ENCODE assay signal across 34 cellular contexts in genomic region chr17:10756604-10757003, GRCh38. TPM values are rescaled to one million over a fixed set of nuclear protein-coding genes. Genes with fewer than 3 reads are reported as not detected.
DNase-seq lines count a peak whose midpoint lies in the region; ATAC-seq and TF ChIP-seq lines count a peak whose summit lies in the region.
"Had no signal": no experiment of that assay in that cellular context is flagged by ENCODE, and none has a peak within 500 bp of the region (broad histone marks: within the 10 kb centered on the region; RNA-seq: fewer than 3 reads in every experiment).

No MANE protein-coding gene starts in this region.

- no peaks in the 10 kb centered on the region for H4K20me1 ChIP-seq in mammary epithelial cell (ENCODE audit: insufficient read depth, low read length)
- no peaks in the 10 kb centered on the region for H4K20me1 ChIP-seq in smooth muscle cell (ENCODE audit: low read depth)

- H3K23ac ChIP-seq in neuronal stem cell (ENCODE audit: low read depth, low read length, poor library complexity): no peak overlapping the region

- no peak overlapping the region for H2BK5ac ChIP-seq in neuronal stem cell (ENCODE audit: low read length)

- no TSS peak for BruUV-seq in mammary epithelial cell (replicated peaks; lab: Mats Ljungman, UMichigan)

- ATAC-seq in left lung: no peak
- ATAC-seq: activated T-cell treated with anti-CD3 and anti-CD28 coated beads, Interleukin-2, amount 50 U/mL, for 72 hours; PC-3 had no signal

- H2AFZ ChIP-seq in mammary epithelial cell (ENCODE audit: low read depth, low read length) (no peak overlapping the region), neuronal stem cell (ENCODE audit: low read length) (no peak overlapping the region), smooth muscle cell (ENCODE audit: low read depth) (no peak overlapping the region)

- H3K9ac ChIP-seq in mammary epithelial cell (ENCODE audit: insufficient read depth, low read length) (no peak overlapping the region), iPS-20b (ENCODE audit: low read depth, low read length) (no peak overlapping the region), neuronal stem cell (ENCODE audit: low read depth, low read length, poor library complexity) (no peak overlapping the region), smooth muscle cell (ENCODE audit: low read depth) (no peak overlapping the region)
- H3K9ac ChIP-seq: SK-N-SH had no signal

- H3K4me3 ChIP-seq in breast epithelium (no peak overlapping the region), mammary epithelial cell (replicated peaks in 1 of 3; ENCODE audit: insufficient read depth in 1 of 3, low read depth in 2 of 3, low read length in 3 of 3) (no peak overlapping the region), iPS-20b (ENCODE audit: low read length) (peak overlapping the region; percentile 64; the same call in 1 of the 2 replicates), neuronal stem cell (ENCODE audit: low read length in 2 of 2) (no peak overlapping the region), thyroid gland (replicated peaks in 1 of 3) (no peak overlapping the region), smooth muscle cell (no peak overlapping the region), left lung (no peak overlapping the region)
- H3K4me3 ChIP-seq: lung, right atrium auricular region, upper lobe of left lung had no signal

- H3K27ac ChIP-seq in breast epithelium: peak overlapping the region; percentile 67 to 68
- H3K27ac ChIP-seq in mammary epithelial cell (ENCODE audit: insufficient read depth, low read depth, low read length): no peak overlapping the region
- H3K27ac ChIP-seq in iPS-20b (ENCODE audit: low read length): no peak overlapping the region
- H3K27ac ChIP-seq in neuronal stem cell (replicated peaks; ENCODE audit: low read length): no peak overlapping the region
- no peak overlapping the region for H3K27ac ChIP-seq in thyroid gland
- H3K27ac ChIP-seq in smooth muscle cell (ENCODE audit: low read depth): no peak overlapping the region
- no peak overlapping the region for H3K27ac ChIP-seq in left lung
- H3K27ac ChIP-seq: right atrium auricular region, upper lobe of left lung had no signal

- no peak overlapping the region for H2BK15ac ChIP-seq in neuronal stem cell (ENCODE audit: low read length)

- in situ Hi-C loops in mammary epithelial cell (cut with MboI; ENCODE audit: low sequenced_read_pairs in 2 of 2): no loop called here

- H2BK12ac ChIP-seq in neuronal stem cell (ENCODE audit: low read length): no peak overlapping the region

- no peak overlapping the region for H2BK120ac ChIP-seq in neuronal stem cell (ENCODE audit: low read depth, low read length)

- no peak overlapping the region for H4K8ac ChIP-seq in neuronal stem cell (ENCODE audit: low read depth, low read length)

- no peak overlapping the region for H3K14ac ChIP-seq in neuronal stem cell (ENCODE audit: low read length)

- TF ChIP-seq POLR2A in breast epithelium (IDR thresholded peaks at IDR 0.05): no peak
- TF ChIP-seq POLR2A in thyroid gland (IDR thresholded peaks at IDR 0.05): no peak

- peaks cover 0 to 3% of the 10 kb centered on the region in 2 donors for H3K4me1 ChIP-seq in breast epithelium
- H3K4me1 ChIP-seq in mammary epithelial cell (ENCODE audit: insufficient read depth, low read length): no peaks in the 10 kb centered on the region
- peaks cover 23% of the 10 kb centered on the region for H3K4me1 ChIP-seq in iPS-20b (ENCODE audit: insufficient read depth, low read length)
- peaks cover 0 to 19% of the 10 kb centered on the region in 2 donors for H3K4me1 ChIP-seq in neuronal stem cell (ENCODE audit: control insufficient read depth in 2 of 2, insufficient read depth in 1 of 2, low read depth in 1 of 2, low read length in 2 of 2)
- peaks cover 4 to 11% of the 10 kb centered on the region in 2 donors for H3K4me1 ChIP-seq in thyroid gland
- peaks cover 9% of the 10 kb centered on the region for H3K4me1 ChIP-seq in smooth muscle cell (ENCODE audit: low read depth)
- no peaks in the 10 kb centered on the region for H3K4me1 ChIP-seq in left lung
- H3K4me1 ChIP-seq: right atrium auricular region, upper lobe of left lung had no signal

- dilution Hi-C loops in mammary epithelial cell (cut with HindIII; ENCODE audit: low sequenced_read_pairs): no loop called here

- no peaks in the 10 kb centered on the region for H3K79me1 ChIP-seq in neuronal stem cell (ENCODE audit: low read depth, low read length)

- TF ChIP-seq CTCF in breast epithelium (IDR thresholded peaks at IDR 0.05) (no peak), mammary epithelial cell (conservative IDR thresholded peaks at IDR 0.05 in 1 of 2, IDR thresholded peaks at IDR 0.05 in 1 of 2; ENCODE audit: extremely low read depth in 1 of 2, insufficient read depth in 1 of 2, low read depth in 1 of 2, low read length in 2 of 2) (no peak), thyroid gland (IDR thresholded peaks at IDR 0.05) (no peak), smooth muscle cell (IDR thresholded peaks at IDR 0.05; ENCODE audit: borderline replicate concordance, insufficient read depth, poor library complexity, severe bottlenecking) (no peak), left lung (IDR thresholded peaks at IDR 0.05) (no peak)

- H4K91ac ChIP-seq in neuronal stem cell (ENCODE audit: low read depth, low read length, poor library complexity): no peak overlapping the region

- 20% methylated on average over 1 of the region's 2 CpGs for WGBS in mammary epithelial cell (ENCODE audit: low coverage, missing lambda C conversion rate)
- WGBS in neuronal stem cell (ENCODE audit: extremely low coverage in 2 of 2, insufficient read length in 2 of 2, insufficient replicate concordance in 1 of 2), 2 donors: no CpG with 5 or more reads among the region's 2 CpGs
- 86 to 96% methylated on average over 2 of the region's 2 CpGs for WGBS in thyroid gland, 2 donors
- 83% methylated on average over 2 of the region's 2 CpGs for WGBS in smooth muscle cell (ENCODE audit: low lambda C conversion rate)

- intact Hi-C loops in breast epithelium (cut with DNase I; ENCODE audit: low total_unique reads) (no loop called here), mammary epithelial cell (cut with micrococcal nuclease) (no loop called here), thyroid gland (cut with DNase I) (no loop called here), left lung (cut with DNase I) (no loop called here)

- no peaks in the 10 kb centered on the region for H3F3A ChIP-seq in smooth muscle cell (ENCODE audit: low read depth)

- CTCF ChIA-PET in mammary epithelial cell (lab: Charles Lee; ENCODE audit: low non-redundant PET): no interaction called here

- DNase-seq in breast epithelium (ENCODE audit: low spot score in 2 of 2) (no peak), mammary epithelial cell (no peak), neuronal stem cell (ENCODE audit: low spot score) (no peak), thyroid gland (no peak), smooth muscle cell (lab: John Stamatoyannopoulos, UW; ENCODE audit: unreplicated experiment) (no peak), HuH-7 (ENCODE audit: low spot score) (no peak), left lung (no peak)
- DNase-seq: activated CD4-positive, alpha-beta T cell treated with anti-CD3 and anti-CD28 coated beads, Interleukin-2, amount 50 U/mL, for 48 hours; activated CD4-positive, CD25-positive, alpha-beta regulatory T cell treated with anti-CD3 and anti-CD28 coated beads, Interleukin-2, amount 50 U/mL, for 72 hours; activated naive CD4-positive, alpha-beta T cell; activated T-cell treated with anti-CD3 and anti-CD28 coated beads, Interleukin-2, amount 50 U/mL, for 72 hours; AML-193; CD4-positive, CD25-positive, alpha-beta regulatory T cell; central memory CD4-positive, alpha-beta T cell; DMS79 treated with DMSO at 0.1 percent for 48 hours; GF-D8; head of caudate nucleus; kidney; NCI-H1105; NCI-H187; NCI-H2171 treated with DMSO at 0.1 percent for 48 hours; NCI-H524; NK-92 treated with Interleukin-12 subunit alpha and Interleukin-12 subunit beta, amount 100 ng/mL, for 24 hours; PC-3 had no signal

- H3K18ac ChIP-seq in neuronal stem cell (ENCODE audit: low read length): no peak overlapping the region

- no peaks in the 10 kb centered on the region for H3K36me3 ChIP-seq in breast epithelium
- H3K36me3 ChIP-seq in mammary epithelial cell (ENCODE audit: insufficient read depth, low read length): no peaks in the 10 kb centered on the region
- no peaks in the 10 kb centered on the region for H3K36me3 ChIP-seq in iPS-20b (ENCODE audit: insufficient read depth, low read depth, low read length)
- H3K36me3 ChIP-seq in neuronal stem cell (replicated peaks in 1 of 2; ENCODE audit: control insufficient read depth in 2 of 2, insufficient read depth in 2 of 2, low read length in 2 of 2): no peaks in the 10 kb centered on the region
- no peaks in the 10 kb centered on the region for H3K36me3 ChIP-seq in thyroid gland
- H3K36me3 ChIP-seq in smooth muscle cell (ENCODE audit: low read depth): no peaks in the 10 kb centered on the region
- no peaks in the 10 kb centered on the region for H3K36me3 ChIP-seq in left lung
- H3K36me3 ChIP-seq: right atrium auricular region, upper lobe of left lung had no signal

- H3K4me2 ChIP-seq in mammary epithelial cell (ENCODE audit: insufficient read depth, low read depth, low read length) (no peak overlapping the region), neuronal stem cell (ENCODE audit: insufficient read depth, low read length, poor library complexity, severe bottlenecking) (no peak overlapping the region), smooth muscle cell (no peak overlapping the region)
- H3K4me2 ChIP-seq: SK-N-SH had no signal

- H3K27me3 ChIP-seq in breast epithelium (no peaks in the 10 kb centered on the region), mammary epithelial cell (ENCODE audit: insufficient read depth, low read length) (no peaks in the 10 kb centered on the region), iPS-20b (ENCODE audit: insufficient read depth, low read length) (no peaks in the 10 kb centered on the region), neuronal stem cell (ENCODE audit: control insufficient read depth in 3 of 3, insufficient read depth in 3 of 3, low read depth in 1 of 3, low read length in 3 of 3) (peaks cover 0 to 8% (median 0%) of the 10 kb centered on the region in 3 experiments), thyroid gland (no peaks in the 10 kb centered on the region), smooth muscle cell (ENCODE audit: low read depth) (no peaks in the 10 kb centered on the region), left lung (no peaks in the 10 kb centered on the region)
- H3K27me3 ChIP-seq: right atrium auricular region, upper lobe of left lung had no signal

- peak overlapping the region; percentile 29 for H2AK5ac ChIP-seq in neuronal stem cell (ENCODE audit: low read depth, low read length)

- H3K9me3 ChIP-seq in breast epithelium (no peaks in the 10 kb centered on the region), mammary epithelial cell (replicated peaks; ENCODE audit: insufficient read depth, low read length) (no peaks in the 10 kb centered on the region), iPS-20b (ENCODE audit: insufficient read depth, low read depth, low read length) (no peaks in the 10 kb centered on the region), neuronal stem cell (replicated peaks in 1 of 2; ENCODE audit: control insufficient read depth in 2 of 2, insufficient read depth in 1 of 2, low read depth in 1 of 2, low read length in 2 of 2) (no peaks in the 10 kb centered on the region), thyroid gland (no peaks in the 10 kb centered on the region), smooth muscle cell (replicated peaks; ENCODE audit: low read depth) (no peaks in the 10 kb centered on the region), left lung (no peaks in the 10 kb centered on the region)
- H3K9me3 ChIP-seq: right atrium auricular region, SK-N-SH, upper lobe of left lung had no signal

- no peak overlapping the region for H3K4ac ChIP-seq in neuronal stem cell (ENCODE audit: low read length)

- H3K79me2 ChIP-seq in mammary epithelial cell (ENCODE audit: insufficient read depth, low read length): no peaks in the 10 kb centered on the region
- no peaks in the 10 kb centered on the region for H3K79me2 ChIP-seq in smooth muscle cell (ENCODE audit: low read depth)

RNA-seq across cellular contexts. Expression of gene TMEM220, which starts 26.8 kb away (rescaled TPM):
- total RNA-seq in breast epithelium (10 to 100 TPM in 1 of 3 donors, 1 to 10 TPM in 2; 8.5 to 13.4 (median 9.5) TPM), mammary epithelial cell (1 to 10 TPM; 2.0 to 2.1 TPM), thyroid gland (10 to 100 TPM; 13.1 to 17.6 (median 15.5) TPM), smooth muscle cell (0.58 and 3.5 TPM in 2 replicates), left lung (1 to 10 TPM; 6.9 to 7.6 TPM)
- polyA plus RNA-seq in mammary epithelial cell (1.3 TPM), smooth muscle cell (4.3 and 5.5 TPM in 2 replicates)
- not detected for polyA minus RNA-seq in mammary epithelial cell
- polyA plus RNA-seq in neuronal stem cell (2013, experiment 1 of 2): 0.53 TPM
- 0.69 TPM for polyA plus RNA-seq in neuronal stem cell (2013, experiment 2 of 2)
- total RNA-seq: HT-29 had no signal

RNA-seq across cellular contexts. Expression of gene TMEM238L, which starts 47.3 kb away (rescaled TPM):
- under 1 TPM in 1 of 3 donors, not detected in 2; 0.66 TPM for total RNA-seq in breast epithelium
- not detected for total RNA-seq in mammary epithelial cell
- not detected for polyA plus RNA-seq in mammary epithelial cell
- polyA minus RNA-seq in mammary epithelial cell: not detected
- not detected for polyA plus RNA-seq in neuronal stem cell (2013, experiment 1 of 2)
- not detected for polyA plus RNA-seq in neuronal stem cell (2013, experiment 2 of 2)
- total RNA-seq in thyroid gland: not detected
- not detected in 2 replicates for total RNA-seq in smooth muscle cell
- polyA plus RNA-seq in smooth muscle cell: not detected in 2 replicates
- total RNA-seq in left lung: not detected
- total RNA-seq: activated T-cell treated with anti-CD3 and anti-CD28 coated beads, Interleukin-2, amount 50 U/mL, for 72 hours; CD4-positive, CD25-positive, alpha-beta regulatory T cell; fibroblast of villous mesenchyme; lung; mononuclear cell; neural crest cell; PC-3; right atrium auricular region; T-helper 1 cell treated with Interleukin-12 subunit alpha and Interleukin-12 subunit beta and Interleukin-4 antibody, amounts not matched to agents 30 ng/mL and 1 ng/mL, for 36 hours; upper lobe of left lung had no signal
- polyA plus RNA-seq: CD4-positive, CD25-positive, alpha-beta regulatory T cell; SK-N-SH had no signal

RNA-seq across cellular contexts. Expression of gene ADPRM, which starts 59.2 kb away (rescaled TPM):
- total RNA-seq in breast epithelium (10 to 100 TPM; 15.2 to 31.0 (median 24.6) TPM), mammary epithelial cell (10 to 100 TPM in 1 of 2 donors, 1 to 10 TPM in 1; 8.8 to 10.2 TPM), thyroid gland (10 to 100 TPM; 16.3 to 21.4 (median 19.4) TPM), smooth muscle cell (8.3 and 8.6 TPM in 2 replicates), left lung (1 to 10 TPM; 6.2 to 6.5 TPM)
- polyA plus RNA-seq in mammary epithelial cell (6.6 TPM), smooth muscle cell (9.3 and 11.3 TPM in 2 replicates)
- 32.8 TPM for polyA minus RNA-seq in mammary epithelial cell
- 8.3 TPM for polyA plus RNA-seq in neuronal stem cell (2013, experiment 1 of 2)
- 8.5 TPM for polyA plus RNA-seq in neuronal stem cell (2013, experiment 2 of 2)

RNA-seq across cellular contexts. Expression of gene SCO1, which starts 59.3 kb away (rescaled TPM):
- total RNA-seq in breast epithelium (10 to 100 TPM; 17.6 to 22.3 (median 19.3) TPM), mammary epithelial cell (10 to 100 TPM; 24.2 to 37.0 TPM), thyroid gland (10 to 100 TPM; 31.2 to 36.0 (median 34.9) TPM), smooth muscle cell (24.8 and 25.9 TPM in 2 replicates), left lung (10 to 100 TPM; 24.5 to 25.1 TPM)
- polyA plus RNA-seq in mammary epithelial cell (18.4 TPM), smooth muscle cell (28.3 and 30.6 TPM in 2 replicates)
- 16.9 TPM for polyA minus RNA-seq in mammary epithelial cell
- polyA plus RNA-seq in neuronal stem cell (2013, experiment 1 of 2): 15.6 TPM
- polyA plus RNA-seq in neuronal stem cell (2013, experiment 2 of 2): 14.9 TPM

Comparison
In these comparisons a context has a peak if more than half of its experiments do, and no peak if none do; other contexts are left out.
1. H3K27ac ChIP-seq: peak in breast epithelium (2 of 2); none in mammary epithelial cell (single experiment), iPS-20b (single experiment), neuronal stem cell (single experiment), thyroid gland (0 of 3), smooth muscle cell (single experiment) and left lung (0 of 2).